In genomic region chr4:183485411-183486160, GRCh38 we compare ENCODE assay signal across 2 cellular contexts.
TF ChIP-seq lines count a peak whose summit lies in the region.

No MANE protein-coding gene starts in this region.

TF ChIP-seq in SK-N-SH, 30 proteins besides CTCF, POLR2A, EP300 and RAD21:
- TF ChIP-seq FOXJ3 (CRISPR knock-in tag; IDR thresholded peaks at IDR 0.05) = no peak
- TF ChIP-seq, protein P1, sequence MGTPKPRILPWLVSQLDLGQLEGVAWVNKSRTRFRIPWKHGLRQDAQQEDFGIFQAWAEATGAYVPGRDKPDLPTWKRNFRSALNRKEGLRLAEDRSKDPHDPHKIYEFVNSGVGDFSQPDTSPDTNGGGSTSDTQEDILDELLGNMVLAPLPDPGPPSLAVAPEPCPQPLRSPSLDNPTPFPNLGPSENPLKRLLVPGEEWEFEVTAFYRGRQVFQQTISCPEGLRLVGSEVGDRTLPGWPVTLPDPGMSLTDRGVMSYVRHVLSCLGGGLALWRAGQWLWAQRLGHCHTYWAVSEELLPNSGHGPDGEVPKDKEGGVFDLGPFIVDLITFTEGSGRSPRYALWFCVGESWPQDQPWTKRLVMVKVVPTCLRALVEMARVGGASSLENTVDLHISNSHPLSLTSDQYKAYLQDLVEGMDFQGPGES (IDR thresholded peaks at IDR 0.05; ENCODE audit: low read depth, low read length) = no peak
- no peak for TF ChIP-seq GATA2 (CRISPR knock-in tag; IDR thresholded peaks at IDR 0.05)
TF ChIP-seq in SK-N-SH: peak in this region for 0.

TF ChIP-seq in HepG2, 621 proteins besides CTCF, POLR2A, EP300 and RAD21:
- TF ChIP-seq ZNF101 (CRISPR knock-in tag; IDR thresholded peaks at IDR 0.05; ENCODE audit: borderline replicate concordance, low read depth) = no peak
- TF ChIP-seq, protein P2, sequence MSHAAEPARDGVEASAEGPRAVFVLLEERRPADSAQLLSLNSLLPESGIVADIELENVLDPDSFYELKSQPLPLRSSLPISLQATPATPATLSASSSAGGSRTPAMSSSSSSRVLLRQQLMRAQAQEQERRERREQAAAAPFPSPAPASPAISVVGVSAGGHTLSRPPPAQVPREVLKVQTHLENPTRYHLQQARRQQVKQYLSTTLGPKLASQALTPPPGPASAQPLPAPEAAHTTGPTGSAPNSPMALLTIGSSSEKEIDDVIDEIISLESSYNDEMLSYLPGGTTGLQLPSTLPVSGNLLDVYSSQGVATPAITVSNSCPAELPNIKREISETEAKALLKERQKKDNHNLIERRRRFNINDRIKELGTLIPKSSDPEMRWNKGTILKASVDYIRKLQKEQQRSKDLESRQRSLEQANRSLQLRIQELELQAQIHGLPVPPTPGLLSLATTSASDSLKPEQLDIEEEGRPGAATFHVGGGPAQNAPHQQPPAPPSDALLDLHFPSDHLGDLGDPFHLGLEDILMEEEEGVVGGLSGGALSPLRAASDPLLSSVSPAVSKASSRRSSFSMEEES (CRISPR knock-in tag; IDR thresholded peaks at IDR 0.05) = no peak
- no peak for TF ChIP-seq MED1 (CRISPR knock-in tag; IDR thresholded peaks at IDR 0.05)
- TF ChIP-seq, protein P3, sequence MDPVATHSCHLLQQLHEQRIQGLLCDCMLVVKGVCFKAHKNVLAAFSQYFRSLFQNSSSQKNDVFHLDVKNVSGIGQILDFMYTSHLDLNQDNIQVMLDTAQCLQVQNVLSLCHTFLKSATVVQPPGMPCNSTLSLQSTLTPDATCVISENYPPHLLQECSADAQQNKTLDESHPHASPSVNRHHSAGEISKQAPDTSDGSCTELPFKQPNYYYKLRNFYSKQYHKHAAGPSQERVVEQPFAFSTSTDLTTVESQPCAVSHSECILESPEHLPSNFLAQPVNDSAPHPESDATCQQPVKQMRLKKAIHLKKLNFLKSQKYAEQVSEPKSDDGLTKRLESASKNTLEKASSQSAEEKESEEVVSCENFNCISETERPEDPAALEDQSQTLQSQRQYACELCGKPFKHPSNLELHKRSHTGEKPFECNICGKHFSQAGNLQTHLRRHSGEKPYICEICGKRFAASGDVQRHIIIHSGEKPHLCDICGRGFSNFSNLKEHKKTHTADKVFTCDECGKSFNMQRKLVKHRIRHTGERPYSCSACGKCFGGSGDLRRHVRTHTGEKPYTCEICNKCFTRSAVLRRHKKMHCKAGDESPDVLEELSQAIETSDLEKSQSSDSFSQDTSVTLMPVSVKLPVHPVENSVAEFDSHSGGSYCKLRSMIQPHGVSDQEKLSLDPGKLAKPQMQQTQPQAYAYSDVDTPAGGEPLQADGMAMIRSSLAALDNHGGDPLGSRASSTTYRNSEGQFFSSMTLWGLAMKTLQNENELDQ (CRISPR knock-in tag; IDR thresholded peaks at IDR 0.05; ENCODE audit: borderline replicate concordance) = no peak
- TF ChIP-seq PTBP1 (IDR thresholded peaks at IDR 0.05; ENCODE audit: low read depth, low read length, poor library complexity, severe bottlenecking) = no peak
- no peak for TF ChIP-seq ZNF589 (CRISPR knock-in tag; conservative IDR thresholded peaks at IDR 0.05)
- no peak for TF ChIP-seq CREM (IDR thresholded peaks at IDR 0.05)
- no peak for TF ChIP-seq CREM (CRISPR knock-in tag; IDR thresholded peaks at IDR 0.05)
- no peak for TF ChIP-seq NCOR1 (IDR thresholded peaks at IDR 0.05; ENCODE audit: borderline replicate concordance, low read length)
- TF ChIP-seq FOXA1 (IDR thresholded peaks at IDR 0.05) = no peak
- no peak for TF ChIP-seq FOXA1 (CRISPR knock-in tag; IDR thresholded peaks at IDR 0.05)
